12 cellular contexts compared by ENCODE assay signal in the genomic region with DNA sequence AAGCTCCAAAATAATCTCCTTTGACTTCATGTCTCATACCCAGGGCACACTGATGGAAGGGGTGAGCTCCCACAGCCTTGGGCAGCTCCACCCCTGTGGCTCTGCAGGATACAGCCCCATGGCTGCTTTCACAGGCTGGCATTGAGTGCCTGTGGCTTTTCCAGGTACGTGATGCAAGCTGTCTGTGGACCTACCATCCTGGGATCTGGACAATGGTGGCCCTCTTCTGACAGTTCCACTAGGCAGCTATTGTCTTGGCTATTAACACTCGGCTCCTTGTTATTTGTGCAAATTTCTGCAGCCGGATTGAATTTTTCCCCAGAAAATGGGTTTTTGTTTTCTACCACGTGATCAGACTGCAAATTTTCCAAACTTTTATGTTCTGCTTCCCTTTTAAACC.
"Had no signal": no experiment of that assay in that cellular context is flagged by ENCODE, and none has a peak within 500 bp of the region (broad histone marks: within the 10 kb centered on the region; RNA-seq: fewer than 3 reads in every experiment).

No MANE protein-coding gene starts in this region.

- ATAC-seq: activated CD4-positive, alpha-beta T cell treated with anti-CD3 and anti-CD28 coated beads for 36 hours; activated CD8-positive, alpha-beta memory T cell treated with anti-CD3 and anti-CD28 coated beads, Interleukin-2, amount 10 ng/mL, durations not matched to agents 7 days and 5 days; stimulated activated effector memory CD8-positive, alpha-beta T cell treated with anti-CD3 and anti-CD28 coated beads, Interleukin-12 subunit alpha, Interleukin-12 subunit beta, amount 100 ng/mL, for 72 hours had no signal

- H3K9me3 ChIP-seq: uterus had no signal

- H3K27ac ChIP-seq: esophagus muscularis mucosa, tibial artery, uterus had no signal

- H3K4me1 ChIP-seq: esophagus muscularis mucosa, tibial artery, uterus had no signal

- H3K4me3 ChIP-seq: esophagus muscularis mucosa, tibial artery, uterus had no signal

- H3K27me3 ChIP-seq: esophagus muscularis mucosa, tibial artery, uterus had no signal

- DNase-seq: activated CD4-positive, alpha-beta memory T cell treated with anti-CD3 and anti-CD28 coated beads for 36 hours; activated CD8-positive, alpha-beta memory T cell treated with anti-CD3 and anti-CD28 coated beads, Interleukin-2, amount 10 ng/mL, durations not matched to agents 7 days and 5 days; activated effector memory CD4-positive, alpha-beta T cell treated with anti-CD3 and anti-CD28 coated beads, Interleukin-2, amount 50 U/mL, for 16 hours; activated T-cell treated with anti-CD3 and anti-CD28 coated beads, Interleukin-2, amount 50 U/mL, for 1 hour; amniotic stem cell; nephron progenitor cell; T-helper 2 cell; tibial artery; uterus had no signal

- H3K36me3 ChIP-seq: esophagus muscularis mucosa, tibial artery, uterus had no signal
